10 cellular contexts compared by ENCODE assay signal in the genomic region with DNA sequence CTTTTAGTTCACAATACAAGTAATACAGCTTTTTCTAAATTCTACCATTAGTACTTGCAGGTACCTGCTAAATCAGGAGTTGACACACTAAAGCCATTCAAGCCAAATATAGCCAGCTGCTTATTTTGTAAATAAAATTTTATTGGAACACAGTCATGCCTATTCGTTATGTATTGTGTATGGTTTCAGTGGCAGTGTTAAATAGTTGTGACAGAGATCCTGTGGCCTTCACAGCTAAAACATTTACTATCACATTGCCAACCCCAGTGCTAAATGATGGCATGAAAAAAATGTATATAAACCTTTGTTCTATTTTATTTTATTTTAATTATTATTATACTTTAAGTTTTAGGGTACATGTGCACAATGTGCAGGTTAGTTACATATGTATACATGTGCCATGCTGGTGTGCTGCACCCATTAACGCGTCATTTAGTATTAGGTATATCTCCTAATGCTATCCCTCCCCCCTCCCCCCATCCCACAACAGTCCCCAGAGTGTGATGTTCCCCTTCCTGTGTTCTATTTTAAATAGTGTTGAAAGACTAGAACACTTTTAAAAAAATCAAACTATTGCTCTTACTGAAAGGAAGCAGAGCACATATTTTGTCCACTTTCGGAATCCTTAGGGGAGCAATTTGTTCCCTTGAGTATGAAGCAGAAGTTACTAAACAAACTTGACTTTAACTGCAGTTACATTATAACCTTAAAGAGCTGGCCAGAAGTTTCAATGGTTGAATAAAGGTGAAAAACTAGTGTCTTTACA.
DNase-seq lines count a peak whose midpoint lies in the region; ATAC-seq and TF ChIP-seq lines count a peak whose summit lies in the region.
"Had no signal": no experiment of that assay in that cellular context is flagged by ENCODE, and none has a peak within 500 bp of the region (broad histone marks: within the 10 kb centered on the region; RNA-seq: fewer than 3 reads in every experiment).

No MANE protein-coding gene starts in this region.

- no peaks in the 10 kb centered on the region for H3K9me3 ChIP-seq in Loucy (ENCODE audit: insufficient read depth, low read depth, low read length)
- H3K9me3 ChIP-seq in ascending aorta = no peaks in the 10 kb centered on the region
- H3K9me3 ChIP-seq: prostate gland had no signal

- H4K20me1 ChIP-seq in Loucy (ENCODE audit: insufficient read depth, low read length, poor library complexity, severe bottlenecking) = no peaks in the 10 kb centered on the region

- H3K27me3 ChIP-seq in Loucy (ENCODE audit: insufficient read depth, low read length, poor library complexity, severe bottlenecking) = no peaks in the 10 kb centered on the region
- H3K27me3 ChIP-seq in ascending aorta = no peaks in the 10 kb centered on the region

- peak overlapping the region in 7 of 8 donors; percentile 26 to 81 (median 73) for H3K4me3 Mint-ChIP-seq in naive B cell

- no peaks in the 10 kb centered on the region for H3F3A ChIP-seq in Loucy (ENCODE audit: low read depth)

- peaks cover 11% of the 10 kb centered on the region; the same call in 1 of the 2 replicates for H3K79me2 ChIP-seq in Loucy (ENCODE audit: insufficient read depth, low read length)

- TF ChIP-seq CTCF in Loucy (conservative IDR thresholded peaks at IDR 0.05; ENCODE audit: low read length) (no peak), ascending aorta (IDR thresholded peaks at IDR 0.05) (no peak)

- peak overlapping the region in 1 of 2 donors; percentile 9 for H3K27ac ChIP-seq in ascending aorta
- H3K27ac ChIP-seq: prostate gland had no signal

- H3K9ac ChIP-seq in Loucy (ENCODE audit: low read depth, low read length, poor library complexity, severe bottlenecking) = peak overlapping the region; percentile 41

- intact Hi-C loops in ascending aorta (cut with DNase I) = no loop called here

- peak overlapping the region in 5 of 6 donors; percentile 51 to 94 (median 63) for H3K27ac Mint-ChIP-seq in naive B cell

- peaks cover 0 to 2% (median 0%) of the 10 kb centered on the region in 7 donors for H3K9me3 Mint-ChIP-seq in naive B cell

- H3K9me2 ChIP-seq in Loucy (replicated peaks; ENCODE audit: low read depth, low read length) = no peaks in the 10 kb centered on the region

- H3K4me1 ChIP-seq in Loucy (ENCODE audit: insufficient read depth, low read length, poor library complexity, severe bottlenecking) (peaks cover 55% of the 10 kb centered on the region), ascending aorta (peaks cover 0 to 16% of the 10 kb centered on the region in 2 donors)

- H3K4me2 ChIP-seq in Loucy (ENCODE audit: low read depth, low read length, poor library complexity, severe bottlenecking) = peak overlapping the region; percentile 64

- H2AFZ ChIP-seq in Loucy (ENCODE audit: low read length) = no peak overlapping the region

- peak; percentile 70 for ATAC-seq in GM18870 (IDR thresholded peaks at IDR 0.05; ENCODE audit: unreplicated experiment)
- peak; percentile 69 to 70 for ATAC-seq in naive B cell (ENCODE audit: low read depth in 2 of 2)

- peaks cover 29 to 68% (median 58%) of the 10 kb centered on the region in 3 donors for H3K4me1 Mint-ChIP-seq in naive B cell

- H3K36me3 Mint-ChIP-seq in naive B cell = no peaks in the 10 kb centered on the region

- H3K27me3 Mint-ChIP-seq in naive B cell = no peaks in the 10 kb centered on the region

- peak; percentile 23 for DNase-seq in HCEC 1CT
- DNase-seq in naive B cell = peak; percentile 17
- no peak for DNase-seq in NCI-H1048 (lab: John Stamatoyannopoulos, UW)
- no peak for DNase-seq in HUDEP-2 (lab: John Stamatoyannopoulos, UW; ENCODE audit: unreplicated experiment in 76 of 76)
- no peak for DNase-seq in ascending aorta (ENCODE audit: low spot score in 2 of 2)
- no peak for DNase-seq in stimulated activated naive CD4-positive, alpha-beta T cell treated with Interleukin-2 at 50 U/mL for 16 hours (lab: John Stamatoyannopoulos, UW)
- DNase-seq: islet precursor cell had no signal

- peak overlapping the region; percentile 38 for H3K4me3 ChIP-seq in Loucy (ENCODE audit: low read length, poor library complexity, severe bottlenecking)
- H3K4me3 ChIP-seq in ascending aorta = no peak overlapping the region
- H3K4me3 ChIP-seq: prostate gland had no signal

- H3K36me3 ChIP-seq in Loucy (ENCODE audit: insufficient read depth, low read length) (no peaks in the 10 kb centered on the region), ascending aorta (no peaks in the 10 kb centered on the region)
- H3K36me3 ChIP-seq: prostate gland had no signal

Comparison
In these comparisons a context has a peak if more than half of its experiments do, and no peak if none do; other contexts are left out.
1. DNase-seq: peak in HCEC 1CT (single experiment) and naive B cell (single experiment); none in NCI-H1048 (single experiment), HUDEP-2 (0 of 76), ascending aorta (0 of 2) and stimulated activated naive CD4-positive, alpha-beta T cell treated with Interleukin-2 at 50 U/mL for 16 hours (single experiment).